In genomic region chr13:93740334-93740733, GRCh38 we compare ENCODE assay signal across 17 cellular contexts.
"Had no signal": no experiment of that assay in that cellular context is flagged by ENCODE, and none has a peak within 500 bp of the region (broad histone marks: within the 10 kb centered on the region; RNA-seq: fewer than 3 reads in every experiment).

No MANE protein-coding gene starts in this region.

- ATAC-seq: activated CD4-positive, CD25-positive, alpha-beta regulatory T cell treated with anti-CD3 and anti-CD28 coated beads, Interleukin-2, amount 50 U/mL, for 24 hours; gastrocnemius medialis; heart left ventricle; stimulated activated naive B cell treated with anti-CD40 and anti-IgM and Interleukin-4, amounts not matched to agents 10 μg/mL and 1 μg/mL and 100 μg/mL, for 72 hours had no signal

- H3K36me3 Mint-ChIP-seq: activated naive CD8-positive, alpha-beta T cell treated with anti-CD3 and anti-CD28 coated beads, Interleukin-2, amount 10 ng/mL, durations not matched to agents 7 days and 5 days; immature natural killer cell; stimulated activated naive B cell treated with anti-CD40 and anti-IgM and Interleukin-4, amounts not matched to agents 10 μg/mL and 1 μg/mL and 100 μg/mL, for 72 hours had no signal

- H3K9me3 Mint-ChIP-seq: activated naive CD8-positive, alpha-beta T cell treated with anti-CD3 and anti-CD28 coated beads, Interleukin-2, amount 10 ng/mL, durations not matched to agents 7 days and 5 days; central memory CD8-positive, alpha-beta T cell had no signal

- DNase-seq: activated CD4-positive, alpha-beta T cell treated with anti-CD3 and anti-CD28 coated beads, Interleukin-2, amount 50 U/mL, for 4 hours; activated naive CD4-positive, alpha-beta T cell; activated naive CD8-positive, alpha-beta T cell treated with anti-CD3 and anti-CD28 coated beads, Interleukin-2, amount 10 ng/mL, durations not matched to agents 7 days and 5 days; activated T-cell treated with anti-CD3 and anti-CD28 coated beads for 4 hours; anterior cingulate cortex; brain microvascular endothelial cell; effector memory CD4-positive, alpha-beta T cell; gastrocnemius medialis; heart left ventricle; immature natural killer cell; lower lobe of right lung; stimulated activated CD4-positive, alpha-beta T cell treated with anti-CD3 and anti-CD28 coated beads, Interleukin-2, amount 100 ng/mL, for 48 hours; stimulated activated naive B cell treated with anti-CD40 and anti-IgM and Interleukin-4, amounts not matched to agents 10 μg/mL and 1 μg/mL and 100 μg/mL, for 72 hours; thyroid gland; uterus had no signal

- H3K4me3 Mint-ChIP-seq: activated naive CD8-positive, alpha-beta T cell treated with anti-CD3 and anti-CD28 coated beads, Interleukin-2, amount 10 ng/mL, durations not matched to agents 7 days and 5 days; central memory CD8-positive, alpha-beta T cell; immature natural killer cell; stimulated activated naive B cell treated with anti-CD40 and anti-IgM and Interleukin-4, amounts not matched to agents 10 μg/mL and 1 μg/mL and 100 μg/mL, for 72 hours had no signal

- H3K27me3 Mint-ChIP-seq: activated naive CD8-positive, alpha-beta T cell treated with anti-CD3 and anti-CD28 coated beads, Interleukin-2, amount 10 ng/mL, durations not matched to agents 7 days and 5 days; central memory CD8-positive, alpha-beta T cell; stimulated activated naive B cell treated with anti-CD40 and anti-IgM and Interleukin-4, amounts not matched to agents 10 μg/mL and 1 μg/mL and 100 μg/mL, for 72 hours had no signal

- H3K27ac Mint-ChIP-seq: activated naive CD8-positive, alpha-beta T cell treated with anti-CD3 and anti-CD28 coated beads, Interleukin-2, amount 10 ng/mL, durations not matched to agents 7 days and 5 days; immature natural killer cell; stimulated activated naive B cell treated with anti-CD40 and anti-IgM and Interleukin-4, amounts not matched to agents 10 μg/mL and 1 μg/mL and 100 μg/mL, for 72 hours had no signal

- H3K4me1 Mint-ChIP-seq: activated naive CD8-positive, alpha-beta T cell treated with anti-CD3 and anti-CD28 coated beads, Interleukin-2, amount 10 ng/mL, durations not matched to agents 7 days and 5 days; central memory CD8-positive, alpha-beta T cell; immature natural killer cell; stimulated activated naive B cell treated with anti-CD40 and anti-IgM and Interleukin-4, amounts not matched to agents 10 μg/mL and 1 μg/mL and 100 μg/mL, for 72 hours had no signal
